8 cellular contexts compared by ENCODE assay signal in genomic region chrX:101051549-101052302, GRCh38. TPM values are rescaled to one million over a fixed set of nuclear protein-coding genes. Genes with fewer than 3 reads are reported as not detected.
DNase-seq lines count a peak whose midpoint lies in the region; ATAC-seq and TF ChIP-seq lines count a peak whose summit lies in the region.

Gene TRMT2B, minus strand, starts transcription at chrX:101052111. Its CDS starts 9,822 bp downstream, at chrX:101042289.

- H3K27me3 ChIP-seq in parathyroid adenoma (ENCODE audit: control insufficient read depth, insufficient read depth, low read length) (no peaks in the 10 kb centered on the region), tibial nerve (no peaks in the 10 kb centered on the region)

- peak within 1 kb of the TSS; percentile 93 for H3K27ac Mint-ChIP-seq in HFFc6
- peak within 1 kb of the TSS; percentile 96 for H3K27ac Mint-ChIP-seq in activated naive CD8-positive, alpha-beta T cell

- intact Hi-C loops in Right ventricle myocardium superior (cut with DNase I) = no loop called here

- CTCF ChIA-PET in GM10248 (lab: Yijun Ruan, JAX) = no interaction called here

- H3K9ac ChIP-seq in parathyroid adenoma = no peak within 1 kb of the TSS

- H3K36me3 Mint-ChIP-seq in HFFc6 (ENCODE audit: low read depth) = no peaks in the 10 kb centered on the region; the same call in 1 of the 2 replicates
- peaks cover 2% of the 10 kb centered on the region for H3K36me3 Mint-ChIP-seq in activated naive CD8-positive, alpha-beta T cell

- H3K4me3 ChIP-seq in parathyroid adenoma (ENCODE audit: low read depth, low read length) = peak within 1 kb of the TSS; percentile 75
- H3K4me3 ChIP-seq in tibial nerve = peak within 1 kb of the TSS; percentile 39 to 59 (median 49)

- H3K4me1 ChIP-seq in parathyroid adenoma (peaks cover 2% of the 10 kb centered on the region), tibial nerve (peaks cover 0 to 5% (median 0%) of the 10 kb centered on the region in 4 donors)

- peak within 1 kb of the TSS; percentile 60 for H3K4me2 ChIP-seq in parathyroid adenoma (ENCODE audit: low read length)

- POLR2A ChIA-PET in GM10248 (lab: Yijun Ruan, JAX) = no interaction called here

- peak within 1 kb of the TSS; percentile 81 for H3K27ac ChIP-seq in parathyroid adenoma
- H3K27ac ChIP-seq in tibial nerve = peak within 1 kb of the TSS; percentile 49 to 89 (median 78)

- peak within 1 kb of the TSS; percentile 86 for H2AFZ ChIP-seq in parathyroid adenoma

- no peak for TF ChIP-seq POLR2A in tibial nerve (IDR thresholded peaks at IDR 0.05)

- no peaks in the 10 kb centered on the region for H3K36me3 ChIP-seq in parathyroid adenoma (ENCODE audit: control insufficient read depth, insufficient read depth, low read length)
- H3K36me3 ChIP-seq in tibial nerve = no peaks in the 10 kb centered on the region

- H3K9me3 ChIP-seq in parathyroid adenoma (ENCODE audit: control insufficient read depth, low read length) (no peaks in the 10 kb centered on the region), tibial nerve (no peaks in the 10 kb centered on the region)

- H3K79me2 ChIP-seq in parathyroid adenoma = no peaks in the 10 kb centered on the region

- peak in 1 of 2 donors; percentile 58 for TF ChIP-seq EP300 in tibial nerve (IDR thresholded peaks at IDR 0.05)

- 0 to 28% methylated on average over 24 to 43 of the region's 43 CpGs for WGBS in tibial nerve, 2 donors

- H3K27me3 Mint-ChIP-seq in HFFc6 (ENCODE audit: insufficient read depth) = no peaks in the 10 kb centered on the region
- H3K27me3 Mint-ChIP-seq in activated naive CD8-positive, alpha-beta T cell = no peaks in the 10 kb centered on the region

- peak; percentile 73 for DNase-seq in GM10248 (ENCODE audit: extremely low spot score)
- peak; percentile 58 for DNase-seq in HFFc6
- DNase-seq in NAMALWA (ENCODE audit: low spot score) = peak; percentile 88
- peak; percentile 78 for DNase-seq in SKM-1 treated with dmso at 0.1 percent for 144 hours (lab: John Stamatoyannopoulos, UW; ENCODE audit: unreplicated experiment)
- peak; percentile 88 for DNase-seq in Right ventricle myocardium superior
- peak; percentile 58 to 63 for DNase-seq in tibial nerve (ENCODE audit: low spot score in 2 of 2)

- TF ChIP-seq CTCF in GM10248 (IDR thresholded peaks at IDR 0.05; ENCODE audit: control extremely low read depth, extremely low read depth, low read depth, missing control alignments) (no peak), HFFc6 (IDR thresholded peaks at IDR 0.05) (no peak), parathyroid adenoma (IDR thresholded peaks at IDR 0.05) (no peak), tibial nerve (IDR thresholded peaks at IDR 0.05) (no peak)

- H3K4me3 Mint-ChIP-seq in HFFc6 = peak within 1 kb of the TSS; percentile 92
- peak within 1 kb of the TSS; percentile 88 for H3K4me3 Mint-ChIP-seq in activated naive CD8-positive, alpha-beta T cell

- ATAC-seq in Right ventricle myocardium superior (ENCODE audit: poor library complexity) = peak; percentile 99

- H3K4me1 Mint-ChIP-seq in HFFc6 (ENCODE audit: low read depth) = peaks cover 14% of the 10 kb centered on the region
- peaks cover 28% of the 10 kb centered on the region for H3K4me1 Mint-ChIP-seq in activated naive CD8-positive, alpha-beta T cell (ENCODE audit: low read depth)

- 0 out of 2 replicates have a peak, but pooled peaks cover 3% of the 10 kb centered on the region for H3K9me3 Mint-ChIP-seq in HFFc6
- no peaks in the 10 kb centered on the region for H3K9me3 Mint-ChIP-seq in activated naive CD8-positive, alpha-beta T cell (ENCODE audit: low read depth)

RNA-seq across cellular contexts. Expression of gene TRMT2B, which starts in this region (rescaled TPM):
- 10 to 100 TPM; 14.5 to 16.2 (median 15.7) TPM for total RNA-seq in HFFc6 (2021; fragmentation: NEBNext Ultra II Directional; extraction: Animal tissue kit (Norgen Biotek cat#: 25700))
- total RNA-seq in Right ventricle myocardium superior (17.0 TPM), tibial nerve (10 to 100 TPM; 14.3 to 19.0 (median 18.6) TPM)

Comparison
In these comparisons a context has a peak if more than half of its experiments do, and no peak if none do; other contexts are left out.
1. Peak in every context shown above with its lines: DNase-seq, ATAC-seq, H3K4me3 ChIP-seq and H3K27ac ChIP-seq.